Comparison of ENCODE assay signal across 19 cellular contexts in genomic region chr5:139967353-139967752, GRCh38.
A peak's percentile ranks its signal among the peaks of the same experiment; 100 is the strongest.
DNase-seq lines count a peak whose midpoint lies in the region; TF ChIP-seq lines count a peak whose summit lies in the region.
"Had no signal": no experiment of that assay in that cellular context is flagged by ENCODE, and none has a peak within 500 bp of the region (broad histone marks: within the 10 kb centered on the region; RNA-seq: fewer than 3 reads in every experiment).

No MANE protein-coding gene starts in this region.

- H3K4me1 Mint-ChIP-seq in endodermal cell: no peaks in the 10 kb centered on the region
- no peaks in the 10 kb centered on the region for H3K4me1 Mint-ChIP-seq in osteocyte (ENCODE audit: unreplicated experiment)
- H3K4me1 Mint-ChIP-seq in activated CD4-positive, alpha-beta T cell treated with anti-CD3 and anti-CD28 coated beads, Interleukin-2, amount 10 ng/mL, durations not matched to agents 24 days and 14 days: no peaks in the 10 kb centered on the region
- no peaks in the 10 kb centered on the region for H3K4me1 Mint-ChIP-seq in type B pancreatic cell (ENCODE audit: unreplicated experiment)
- H3K4me1 Mint-ChIP-seq: CD4-positive, CD25-positive, alpha-beta regulatory T cell; IgD-negative memory B cell had no signal

- H3K4me3 ChIP-seq in endodermal cell (ENCODE audit: low read length): no peak overlapping the region
- H3K4me3 ChIP-seq: HAP-1 had no signal

- peaks cover 51% of the 10 kb centered on the region for H3K27me3 ChIP-seq in endodermal cell (ENCODE audit: control insufficient read depth, insufficient read depth, low read length, poor library complexity, severe bottlenecking)
- H3K27me3 ChIP-seq: BE2C had no signal

- in situ Hi-C loops in GM13976 (cut with MboI; ENCODE audit: low sequenced_read_pairs, unreplicated experiment) (no loop called here), G401 (cut with HindIII; ENCODE audit: low sequenced_read_pairs) (no loop called here)

- H3K9ac ChIP-seq in endodermal cell (ENCODE audit: extremely low read depth, low read length, poor library complexity, severe bottlenecking): no peak overlapping the region

- H3K9me3 Mint-ChIP-seq in endodermal cell: no peaks in the 10 kb centered on the region
- H3K9me3 Mint-ChIP-seq in osteocyte (ENCODE audit: unreplicated experiment): no peaks in the 10 kb centered on the region
- H3K9me3 Mint-ChIP-seq in activated CD4-positive, alpha-beta T cell treated with anti-CD3 and anti-CD28 coated beads, Interleukin-2, amount 10 ng/mL, durations not matched to agents 24 days and 14 days: no peaks in the 10 kb centered on the region
- no peaks in the 10 kb centered on the region for H3K9me3 Mint-ChIP-seq in type B pancreatic cell
- H3K9me3 Mint-ChIP-seq: CD8-positive, alpha-beta memory T cell; IgD-negative memory B cell had no signal

- H3K36me3 Mint-ChIP-seq in endodermal cell (ENCODE audit: low read depth): no peaks in the 10 kb centered on the region
- H3K36me3 Mint-ChIP-seq in osteocyte (ENCODE audit: unreplicated experiment): no peaks in the 10 kb centered on the region
- H3K36me3 Mint-ChIP-seq in activated CD4-positive, alpha-beta T cell treated with anti-CD3 and anti-CD28 coated beads, Interleukin-2, amount 10 ng/mL, durations not matched to agents 24 days and 14 days (ENCODE audit: low read depth): no peaks in the 10 kb centered on the region
- H3K36me3 Mint-ChIP-seq in type B pancreatic cell: no peaks in the 10 kb centered on the region
- H3K36me3 Mint-ChIP-seq: CD4-positive, CD25-positive, alpha-beta regulatory T cell; CD8-positive, alpha-beta memory T cell; IgD-negative memory B cell had no signal

- H3K27ac Mint-ChIP-seq in endodermal cell (no peak overlapping the region), osteocyte (ENCODE audit: unreplicated experiment) (no peak overlapping the region), type B pancreatic cell (no peak overlapping the region)
- no peak overlapping the region for H3K27ac Mint-ChIP-seq in activated CD4-positive, alpha-beta T cell treated with anti-CD3 and anti-CD28 coated beads, Interleukin-2, amount 10 ng/mL, durations not matched to agents 24 days and 14 days
- H3K27ac Mint-ChIP-seq: CD8-positive, alpha-beta memory T cell; IgD-negative memory B cell had no signal

- WGBS in endodermal cell (ENCODE audit: insufficient coverage in 1 of 2, insufficient read length in 1 of 2), 2 experiments: 96 to 98% methylated on average over 6 to 8 of the region's 8 CpGs

- no peak overlapping the region for H3K27ac ChIP-seq in endodermal cell (ENCODE audit: low read depth, low read length)
- H3K27ac ChIP-seq: HL-60 had no signal

- no peaks in the 10 kb centered on the region for H3K36me3 ChIP-seq in endodermal cell (ENCODE audit: control insufficient read depth, insufficient read depth, low read length)
- H3K36me3 ChIP-seq: BE2C, HAP-1 had no signal

- H3K27me3 Mint-ChIP-seq in endodermal cell (ENCODE audit: insufficient read depth): peaks cover 58% of the 10 kb centered on the region
- peaks cover 61% of the 10 kb centered on the region for H3K27me3 Mint-ChIP-seq in osteocyte (ENCODE audit: unreplicated experiment)
- peaks cover 36% of the 10 kb centered on the region for H3K27me3 Mint-ChIP-seq in activated CD4-positive, alpha-beta T cell treated with anti-CD3 and anti-CD28 coated beads, Interleukin-2, amount 10 ng/mL, durations not matched to agents 24 days and 14 days
- peaks cover 54% of the 10 kb centered on the region for H3K27me3 Mint-ChIP-seq in type B pancreatic cell

- H3K4me3 Mint-ChIP-seq in endodermal cell (no peak overlapping the region), osteocyte (ENCODE audit: unreplicated experiment) (no peak overlapping the region), type B pancreatic cell (no peak overlapping the region)
- no peak overlapping the region for H3K4me3 Mint-ChIP-seq in activated CD4-positive, alpha-beta T cell treated with anti-CD3 and anti-CD28 coated beads, Interleukin-2, amount 10 ng/mL, durations not matched to agents 24 days and 14 days
- H3K4me3 Mint-ChIP-seq: CD4-positive, CD25-positive, alpha-beta regulatory T cell; CD8-positive, alpha-beta memory T cell; IgD-negative memory B cell had no signal

- intact Hi-C loops in activated CD4-positive, alpha-beta T cell treated with anti-CD3 and anti-CD28 coated beads, Interleukin-2, amount 10 ng/mL, durations not matched to agents 24 days and 14 days (cut with micrococcal nuclease): no loop called here

- TF ChIP-seq CTCF in GM13976 (IDR thresholded peaks at IDR 0.05; ENCODE audit: borderline replicate concordance, control extremely low read depth, extremely low read depth, insufficient read depth, missing control alignments): no peak
- no peak for TF ChIP-seq CTCF in endodermal cell (conservative IDR thresholded peaks at IDR 0.05)
- no peak for TF ChIP-seq CTCF in osteocyte (IDR thresholded peaks at IDR 0.05)
- TF ChIP-seq CTCF in type B pancreatic cell (conservative IDR thresholded peaks at IDR 0.05): no peak

- no peaks in the 10 kb centered on the region for H3K4me1 ChIP-seq in endodermal cell (ENCODE audit: control insufficient read depth, insufficient read depth, low read length)
- H3K4me1 ChIP-seq: HAP-1 had no signal

- peak; percentile 12 for DNase-seq in D341Med (ENCODE audit: low spot score)
- peak; percentile 7 for DNase-seq in GM13976 (ENCODE audit: low spot score)
- DNase-seq in endodermal cell: peak; percentile 22
- peak; percentile 51 for DNase-seq in osteocyte (ENCODE audit: extremely low spot score, unreplicated experiment)
- no peak for DNase-seq in G401 (ENCODE audit: low spot score)
- no peak for DNase-seq in activated CD4-positive, alpha-beta T cell treated with anti-CD3 and anti-CD28 coated beads, Interleukin-2, amount 10 ng/mL, durations not matched to agents 24 days and 14 days
- no peak for DNase-seq in type B pancreatic cell (ENCODE audit: extremely low spot score, unreplicated experiment)
- DNase-seq in HuH-7.5 (ENCODE audit: low spot score): no peak
- DNase-seq: ACHN; BE2C; C1 segment of cervical spinal cord; CD4-positive, CD25-positive, alpha-beta regulatory T cell; CD8-positive, alpha-beta memory T cell; COR-L47; GDM1; KBM-7 had no signal

- no peaks in the 10 kb centered on the region for H3K9me3 ChIP-seq in endodermal cell (ENCODE audit: control insufficient read depth, low read length)
- H3K9me3 ChIP-seq: BE2C, HAP-1 had no signal

Comparison
In these comparisons a context has a peak if more than half of its experiments do, and no peak if none do; other contexts are left out.
1. DNase-seq: peak in D341Med (single experiment), GM13976 (single experiment), endodermal cell (single experiment) and osteocyte (single experiment); none in G401 (single experiment), activated CD4-positive, alpha-beta T cell treated with anti-CD3 and anti-CD28 coated beads, Interleukin-2, amount 10 ng/mL, durations not matched to agents 24 days and 14 days (single experiment), type B pancreatic cell (single experiment) and HuH-7.5 (single experiment).